In genomic region chr6:107399927-107400326, GRCh38 we compare ENCODE assay signal across 13 cellular contexts. TPM values are rescaled to one million over a fixed set of nuclear protein-coding genes. Genes with fewer than 3 reads are reported as not detected.
DNase-seq lines count a peak whose midpoint lies in the region; ATAC-seq and TF ChIP-seq lines count a peak whose summit lies in the region.
"Had no signal": no experiment of that assay in that cellular context is flagged by ENCODE, and none has a peak within 500 bp of the region (broad histone marks: within the 10 kb centered on the region; RNA-seq: fewer than 3 reads in every experiment).

No MANE protein-coding gene starts in this region.

- H3K4me1 Mint-ChIP-seq in endodermal cell: peaks cover 16% of the 10 kb centered on the region

- H3K56ac ChIP-seq in mesendoderm (ENCODE audit: low read length): no peak overlapping the region

- H3K4me2 ChIP-seq in mesendoderm (ENCODE audit: low read length): no peak overlapping the region
- H3K4me2 ChIP-seq: BLaER1 treated with 17β-estradiol and CSF1 and Interleukin-3, amounts not matched to agents 10 nM and 100 nM had no signal

- DNase-seq in Peyer's patch (no peak), endodermal cell (peak; percentile 55), mesendoderm (peak; percentile 74), thyroid gland (peak; percentile 28 to 41)
- no peak for DNase-seq in NK-92 treated with Interleukin-12 subunit alpha and Interleukin-12 subunit beta, amount 100 ng/mL, for 24 hours (lab: John Stamatoyannopoulos, UW)
- DNase-seq in stimulated activated CD8-positive, alpha-beta memory T cell treated with anti-CD3 and anti-CD28 coated beads, Interleukin-4, amount 100 ng/mL, for 48 hours: no peak
- DNase-seq: ACHN; CD4-positive, CD25-positive, alpha-beta regulatory T cell; DMS53; GF-D8 had no signal

- H3K4me1 ChIP-seq in Peyer's patch (peaks cover 0 to 9% (median 0%) of the 10 kb centered on the region in 4 donors), endodermal cell (ENCODE audit: control insufficient read depth, insufficient read depth, low read length) (peaks cover 3% of the 10 kb centered on the region), mesendoderm (ENCODE audit: control insufficient read depth, low read depth, low read length) (peaks cover 2% of the 10 kb centered on the region), thyroid gland (peaks cover 11 to 26% of the 10 kb centered on the region in 2 donors)
- H3K4me1 ChIP-seq: BLaER1 treated with 17β-estradiol and CSF1 and Interleukin-3, amounts not matched to agents 10 nM and 100 nM; HAP-1 had no signal

- H3K9ac ChIP-seq in endodermal cell (ENCODE audit: extremely low read depth, low read length, poor library complexity, severe bottlenecking): no peak overlapping the region
- no peak overlapping the region for H3K9ac ChIP-seq in mesendoderm (ENCODE audit: low read length)
- H3K9ac ChIP-seq: BLaER1 treated with 17β-estradiol and CSF1 and Interleukin-3, amounts not matched to agents 10 nM and 100 nM had no signal

- no peak for ATAC-seq in esophagus mucosa

- no peak for TF ChIP-seq CTCF in Peyer's patch (IDR thresholded peaks at IDR 0.05)
- no peak for TF ChIP-seq CTCF in endodermal cell (conservative IDR thresholded peaks at IDR 0.05)
- TF ChIP-seq CTCF in thyroid gland (IDR thresholded peaks at IDR 0.05): no peak

- H3K27me3 ChIP-seq in Peyer's patch (no peaks in the 10 kb centered on the region), endodermal cell (ENCODE audit: control insufficient read depth, insufficient read depth, low read length, poor library complexity, severe bottlenecking) (no peaks in the 10 kb centered on the region), mesendoderm (ENCODE audit: insufficient read depth, low read length, poor library complexity) (no peaks in the 10 kb centered on the region), thyroid gland (no peaks in the 10 kb centered on the region)
- H3K27me3 ChIP-seq: BLaER1 treated with 17β-estradiol and CSF1 and Interleukin-3, amounts not matched to agents 10 nM and 100 nM had no signal

- H3K4ac ChIP-seq in mesendoderm (ENCODE audit: low read depth, low read length): no peak overlapping the region

- H2BK120ac ChIP-seq in mesendoderm (ENCODE audit: low read depth, low read length): no peak overlapping the region

- intact Hi-C loops in thyroid gland (cut with DNase I): no loop called here

- no peak overlapping the region for H3K27ac Mint-ChIP-seq in endodermal cell
- H3K27ac Mint-ChIP-seq: CD4-positive, CD25-positive, alpha-beta regulatory T cell had no signal

- H3K4me3 ChIP-seq in Peyer's patch: no peak overlapping the region
- no peak overlapping the region for H3K4me3 ChIP-seq in endodermal cell (ENCODE audit: low read length)
- H3K4me3 ChIP-seq in mesendoderm (ENCODE audit: low read length): no peak overlapping the region
- H3K4me3 ChIP-seq in thyroid gland (replicated peaks in 1 of 3): no peak overlapping the region
- H3K4me3 ChIP-seq: BLaER1 treated with 17β-estradiol and CSF1 and Interleukin-3, amounts not matched to agents 10 nM and 100 nM; HAP-1 had no signal

- no peak overlapping the region for H4K5ac ChIP-seq in mesendoderm (ENCODE audit: low read length)

- peaks cover 17% of the 10 kb centered on the region for H3K9me3 Mint-ChIP-seq in endodermal cell

- no peaks in the 10 kb centered on the region for H3K27me3 Mint-ChIP-seq in endodermal cell (ENCODE audit: insufficient read depth)

- no peak overlapping the region for H3K23ac ChIP-seq in mesendoderm (ENCODE audit: low read length)

- no peak overlapping the region for H3K4me3 Mint-ChIP-seq in endodermal cell
- H3K4me3 Mint-ChIP-seq: CD4-positive, CD25-positive, alpha-beta regulatory T cell had no signal

- TF ChIP-seq POLR2A in Peyer's patch (IDR thresholded peaks at IDR 0.05) (no peak), thyroid gland (IDR thresholded peaks at IDR 0.05) (no peak)

- H3K36me3 ChIP-seq in Peyer's patch: no peaks in the 10 kb centered on the region
- no peaks in the 10 kb centered on the region for H3K36me3 ChIP-seq in endodermal cell (ENCODE audit: control insufficient read depth, insufficient read depth, low read length)
- H3K36me3 ChIP-seq in mesendoderm (ENCODE audit: control insufficient read depth, insufficient read depth, low read length): no peaks in the 10 kb centered on the region
- H3K36me3 ChIP-seq in thyroid gland: no peaks in the 10 kb centered on the region
- H3K36me3 ChIP-seq: HAP-1 had no signal

- H2AK5ac ChIP-seq in mesendoderm (ENCODE audit: low read length): no peak overlapping the region

- H2BK5ac ChIP-seq in mesendoderm (ENCODE audit: low read length): no peak overlapping the region

- peaks cover 13% of the 10 kb centered on the region for H3K36me3 Mint-ChIP-seq in endodermal cell (ENCODE audit: low read depth)

- no peak overlapping the region for H2BK15ac ChIP-seq in mesendoderm (replicated peaks; ENCODE audit: low read depth)

- H4K8ac ChIP-seq in mesendoderm (ENCODE audit: low read depth, low read length): no peak overlapping the region

- WGBS in endodermal cell (ENCODE audit: insufficient coverage in 1 of 2, insufficient read length in 1 of 2), 2 experiments: 95 to 100% methylated on average over 1 of the region's 1 CpG
- no CpG with 5 or more reads among the region's 1 CpG for WGBS in mesendoderm (ENCODE audit: extremely low coverage, insufficient coverage, low lambda C conversion rate)
- 45 to 68% methylated on average over 1 of the region's 1 CpG for WGBS in thyroid gland, 2 donors

- peaks cover 0 to 7% (median 3%) of the 10 kb centered on the region in 4 donors for H3K9me3 ChIP-seq in Peyer's patch
- H3K9me3 ChIP-seq in endodermal cell (ENCODE audit: control insufficient read depth, low read length): peaks cover 35% of the 10 kb centered on the region
- no peaks in the 10 kb centered on the region for H3K9me3 ChIP-seq in thyroid gland

- H3K27ac ChIP-seq in Peyer's patch (peak overlapping the region in 3 of 4 donors; percentile 33 to 79 (median 73)), endodermal cell (ENCODE audit: low read depth, low read length) (no peak overlapping the region), mesendoderm (ENCODE audit: low read depth, low read length) (no peak overlapping the region), thyroid gland (peak overlapping the region in 2 of 3 donors; percentile 19 to 51)
- H3K27ac ChIP-seq: BLaER1 treated with 17β-estradiol and CSF1 and Interleukin-3, amounts not matched to agents 10 nM and 100 nM had no signal

- H3K79me2 ChIP-seq in mesendoderm (ENCODE audit: control insufficient read depth, insufficient read depth, low read length): no peaks in the 10 kb centered on the region

- no peaks in the 10 kb centered on the region for H3K79me1 ChIP-seq in mesendoderm (ENCODE audit: low read length)

- H3K18ac ChIP-seq in mesendoderm (ENCODE audit: low read length): no peak overlapping the region

RNA-seq across cellular contexts. Expression of gene PDSS2, which starts 59.4 kb away (rescaled TPM):
- 10 to 100 TPM in 3 of 4 donors, 1 to 10 TPM in 1; 9.5 to 16.5 (median 15.4) TPM for total RNA-seq in Peyer's patch
- total RNA-seq in endodermal cell: 10 to 100 TPM in 1 of 2 donors, 1 to 10 TPM in 1; 8.2 to 13.7 TPM
- 11.3 TPM for polyA plus RNA-seq in endodermal cell (2013, experiment 1 of 2)
- 10.0 TPM for polyA plus RNA-seq in endodermal cell (2013, experiment 2 of 2)
- polyA plus RNA-seq in mesendoderm (2013, experiment 1 of 2): 7.5 TPM
- 7.7 TPM for polyA plus RNA-seq in mesendoderm (2013, experiment 2 of 2)
- total RNA-seq in thyroid gland: 10 to 100 TPM; 18.6 to 32.3 (median 25.6) TPM
- 13.2 TPM for total RNA-seq in esophagus mucosa

Comparison
In these comparisons a context has a peak if more than half of its experiments do, and no peak if none do; other contexts are left out.
1. DNase-seq: peak in endodermal cell (single experiment), mesendoderm (single experiment) and thyroid gland (2 of 2); none in Peyer's patch (0 of 3), NK-92 treated with Interleukin-12 subunit alpha and Interleukin-12 subunit beta, amount 100 ng/mL, for 24 hours (single experiment) and stimulated activated CD8-positive, alpha-beta memory T cell treated with anti-CD3 and anti-CD28 coated beads, Interleukin-4, amount 100 ng/mL, for 48 hours (single experiment).
2. H3K27ac ChIP-seq: peak in Peyer's patch (3 of 4) and thyroid gland (2 of 3); none in endodermal cell (single experiment) and mesendoderm (single experiment).